Comparison of ENCODE assay signal across 23 cellular contexts in the genomic region with DNA sequence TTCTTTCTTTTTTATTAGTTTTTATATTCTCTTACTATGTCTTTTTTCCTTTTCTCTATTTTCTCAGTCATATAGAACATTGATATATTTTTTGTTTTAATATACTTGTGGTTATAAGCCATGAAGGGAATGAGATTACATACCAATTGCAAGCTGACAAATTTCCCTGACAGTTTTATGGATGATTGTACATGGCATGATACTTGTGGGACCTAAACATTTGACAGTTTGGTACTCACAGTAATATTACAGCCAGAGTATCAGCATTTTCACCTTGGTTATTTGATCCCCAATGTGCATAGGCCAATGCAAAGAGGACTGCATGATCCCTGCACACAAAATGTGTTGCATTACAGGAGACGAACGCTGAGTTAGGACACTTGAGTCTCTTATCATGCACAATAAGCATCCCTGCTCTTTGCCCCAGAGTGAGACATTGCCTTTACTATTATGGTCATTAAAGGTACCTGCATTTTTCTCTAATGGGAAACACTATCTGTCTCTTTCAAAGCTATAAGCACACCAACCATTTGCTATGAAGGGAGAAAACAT.
"Had no signal": no experiment of that assay in that cellular context is flagged by ENCODE, and none has a peak within 500 bp of the region (broad histone marks: within the 10 kb centered on the region; RNA-seq: fewer than 3 reads in every experiment).

No MANE protein-coding gene starts in this region.

- H3K79me2 ChIP-seq: hepatocyte had no signal

- H3K27ac ChIP-seq: hepatocyte, left lung, ovary, prostate gland, right atrium auricular region, spleen, testis, uterus, VCaP had no signal

- H3K4me2 ChIP-seq: hepatocyte had no signal

- H3K27me3 ChIP-seq: hepatocyte, left lung, ovary, right atrium auricular region, spleen, testis, uterus had no signal

- H2AFZ ChIP-seq: hepatocyte had no signal

- DNase-seq: activated CD4-positive, alpha-beta T cell treated with anti-CD3 and anti-CD28 coated beads, Interleukin-2, amount 10 ng/mL, durations not matched to agents 7 days and 5 days; activated CD4-positive, CD25-positive, alpha-beta regulatory T cell treated with anti-CD3 and anti-CD28 coated beads, Interleukin-2, amount 50 U/mL, for 72 hours; activated CD8-positive, alpha-beta T cell treated with anti-CD3 and anti-CD28 coated beads for 36 hours; central memory CD4-positive, alpha-beta T cell; dermis blood vessel endothelial cell; effector memory CD4-positive, alpha-beta T cell; foreskin melanocyte; kidney glomerular epithelial cell; left lung; naive thymus-derived CD4-positive, alpha-beta T cell; ovary; spleen; stimulated activated CD4-positive, alpha-beta T cell treated with anti-CD3 and anti-CD28 coated beads, Interleukin-4, amount 100 ng/mL, for 1 hour; stimulated activated naive CD4-positive, alpha-beta T cell; testis; trophoblast cell; uterus had no signal

- H3K9me3 ChIP-seq: ovary, prostate gland, right atrium auricular region, testis, uterus had no signal

- ATAC-seq: activated CD8-positive, alpha-beta T cell treated with anti-CD3 and anti-CD28 coated beads for 36 hours; esophagus mucosa; left lung; naive thymus-derived CD4-positive, alpha-beta T cell had no signal

- H3K4me3 ChIP-seq: hepatocyte, left lung, lung, ovary, prostate gland, right atrium auricular region, spleen, testis, uterus had no signal

- H3K4me1 ChIP-seq: left lung, prostate gland, right atrium auricular region, spleen, testis, uterus had no signal

- H3K36me3 ChIP-seq: left lung, ovary, prostate gland, right atrium auricular region, spleen, uterus had no signal
